27 cellular contexts compared by ENCODE assay signal in genomic region chr12:34547276-34547675, GRCh38.
"Had no signal": no experiment of that assay in that cellular context is flagged by ENCODE, and none has a peak within 500 bp of the region (broad histone marks: within the 10 kb centered on the region; RNA-seq: fewer than 3 reads in every experiment).

No MANE protein-coding gene starts in this region.

- H3K9me3 ChIP-seq: testis, thyroid gland had no signal

- H3K27ac ChIP-seq: stomach, suprapubic skin, testis, thoracic aorta, thyroid gland, tibial artery, tibial nerve, transverse colon, upper lobe of left lung, upper lobe of right lung, uterus, vagina had no signal

- FAIRE-seq: urothelium cell line had no signal

- H3K4me3 ChIP-seq: stomach, suprapubic skin, testis, thoracic aorta, thyroid gland, tibial artery, tibial nerve, transverse colon, upper lobe of left lung, upper lobe of right lung, uterus, vagina had no signal

- H3K36me3 ChIP-seq: stomach, suprapubic skin, thoracic aorta, thyroid gland, tibial artery, tibial nerve, transverse colon, upper lobe of left lung, upper lobe of right lung, uterus, vagina had no signal

- ATAC-seq: stimulated activated effector memory CD8-positive, alpha-beta T cell treated with anti-CD3 and anti-CD28 coated beads, Interleukin-12 subunit alpha, Interleukin-12 subunit beta, amount 100 ng/mL, for 72 hours; stimulated activated memory B cell treated with anti-CD40 and anti-IgM and Interleukin-4, amounts not matched to agents 10 μg/mL and 1 μg/mL and 100 μg/mL, for 72 hours; stimulated activated naive B cell treated with anti-CD40 and anti-IgM and Interleukin-4, amounts not matched to agents 10 μg/mL and 1 μg/mL and 100 μg/mL, for 72 hours; stimulated activated naive CD8-positive, alpha-beta T cell treated with anti-CD3 and anti-CD28 coated beads, Interleukin-15, amount 100 ng/mL, for 72 hours; stimulated activated naive CD8-positive, alpha-beta T cell treated with anti-CD3 and anti-CD28 coated beads, Interleukin-15, Interleukin-2, amounts not matched to agents 100 U/mL and 50 U/mL, for 24 hours; upper lobe of right lung had no signal

- H3K4me1 ChIP-seq: stomach, suprapubic skin, testis, thyroid gland, tibial artery, tibial nerve, transverse colon, upper lobe of left lung, upper lobe of right lung, uterus, vagina had no signal

- DNase-seq: stimulated activated CD4-positive, alpha-beta T cell treated with anti-CD3 and anti-CD28 coated beads, Interleukin-2, amount 100 ng/mL, for 48 hours; stimulated activated CD4-positive, alpha-beta T cell treated with anti-CD3 and anti-CD28 coated beads, Interleukin-4, amount 100 ng/mL, for 1 hour; stimulated activated CD4-positive, alpha-beta T cell treated with anti-CD3 and anti-CD28 coated beads, Interleukin-4, amount 100 ng/mL, for 24 hours; stimulated activated CD4-positive, alpha-beta T cell treated with anti-CD3 and anti-CD28 coated beads, Interleukin-4, amount 100 ng/mL, for 4 hours; stimulated activated CD8-positive, alpha-beta memory T cell treated with anti-CD3 and anti-CD28 coated beads, Interleukin-4, amount 100 ng/mL, for 48 hours; stimulated activated naive B cell treated with anti-CD40 and anti-IgM and Interleukin-4, amounts not matched to agents 10 μg/mL and 1 μg/mL and 100 μg/mL, for 72 hours; stimulated activated naive CD4-positive, alpha-beta T cell; stimulated activated naive CD4-positive, alpha-beta T cell treated with Interleukin-2 at 50 U/mL for 16 hours; stimulated activated naive CD8-positive, alpha-beta T cell treated with anti-CD3 and anti-CD28 coated beads, Interleukin-15, amount 100 ng/mL, for 72 hours; stimulated activated naive CD8-positive, alpha-beta T cell treated with anti-CD3 and anti-CD28 coated beads, Interleukin-15, Interleukin-2, amounts not matched to agents 100 U/mL and 50 U/mL, for 24 hours; stomach; substantia nigra; testis; thyroid gland; tibial artery; transverse colon; trophoblast cell; upper lobe of left lung; upper lobe of right lung; uterus had no signal

- H3K27me3 ChIP-seq: stomach, suprapubic skin, testis, thyroid gland, tibial artery, tibial nerve, transverse colon, upper lobe of left lung, upper lobe of right lung, uterus, vagina had no signal
